In genomic region chr13:74850893-74851292, GRCh38 we compare ENCODE assay signal across 22 cellular contexts.
"Had no signal": no experiment of that assay in that cellular context is flagged by ENCODE, and none has a peak within 500 bp of the region (broad histone marks: within the 10 kb centered on the region; RNA-seq: fewer than 3 reads in every experiment).

No MANE protein-coding gene starts in this region.

- H3K4me1 ChIP-seq: colonic mucosa, esophagus muscularis mucosa, foreskin keratinocyte, gastroesophageal sphincter, heart left ventricle, left lung, lower lobe of right lung had no signal

- H3K4me3 ChIP-seq: colonic mucosa, esophagus muscularis mucosa, gastroesophageal sphincter, heart left ventricle, hepatocyte, left lung, lower lobe of right lung had no signal

- H3K79me2 ChIP-seq: hepatocyte had no signal

- H3K4me1 Mint-ChIP-seq: naive thymus-derived CD4-positive, alpha-beta T cell had no signal

- H2AFZ ChIP-seq: hepatocyte had no signal

- ATAC-seq: effector memory CD8-positive, alpha-beta T cell; foreskin keratinocyte; gastroesophageal sphincter; heart left ventricle; left cardiac atrium; left lung; left ventricle myocardium superior; lower lobe of right lung; naive thymus-derived CD4-positive, alpha-beta T cell had no signal

- H3K27me3 ChIP-seq: colonic mucosa, esophagus muscularis mucosa, foreskin keratinocyte, gastroesophageal sphincter, heart left ventricle, hepatocyte, left lung had no signal

- H3K4me3 Mint-ChIP-seq: dendritic cell treated with granulocyte-macrophage colony-stimulating factor and Interleukin-4, amounts not matched to agents 40 ng/mL and 50 ng/mL, for 4 days; effector memory CD8-positive, alpha-beta T cell; naive thymus-derived CD4-positive, alpha-beta T cell had no signal

- DNase-seq: colonic mucosa; cortex of kidney; effector CD8-positive, alpha-beta T cell; effector memory CD8-positive, alpha-beta T cell; foreskin keratinocyte; heart left ventricle; hypothalamus; left cardiac atrium; left lung; left ventricle myocardium superior; lower lobe of right lung; mesenchymal stem cell; midbrain; naive thymus-derived CD4-positive, alpha-beta T cell had no signal

- H3K9me3 ChIP-seq: colonic mucosa, lower lobe of right lung had no signal

- H3K36me3 Mint-ChIP-seq: naive thymus-derived CD4-positive, alpha-beta T cell had no signal

- FAIRE-seq: endothelial cell of umbilical vein, frontal cortex, islet of Langerhans, keratinocyte had no signal

- H3K27ac ChIP-seq: colonic mucosa, esophagus muscularis mucosa, foreskin keratinocyte, gastroesophageal sphincter, heart left ventricle, hepatocyte, left lung, lower lobe of right lung had no signal

- H3K4me2 ChIP-seq: hepatocyte had no signal

- H3K27ac Mint-ChIP-seq: dendritic cell treated with granulocyte-macrophage colony-stimulating factor and Interleukin-4, amounts not matched to agents 40 ng/mL and 50 ng/mL, for 4 days; effector memory CD8-positive, alpha-beta T cell; naive thymus-derived CD4-positive, alpha-beta T cell had no signal

- H3K27me3 Mint-ChIP-seq: dendritic cell treated with granulocyte-macrophage colony-stimulating factor and Interleukin-4, amounts not matched to agents 40 ng/mL and 50 ng/mL, for 4 days had no signal

- H3K36me3 ChIP-seq: colonic mucosa, esophagus muscularis mucosa, gastroesophageal sphincter, heart left ventricle, left lung, lower lobe of right lung had no signal

- H3K9me3 Mint-ChIP-seq: effector memory CD8-positive, alpha-beta T cell had no signal
